9 cellular contexts compared by ENCODE assay signal in the genomic region with DNA sequence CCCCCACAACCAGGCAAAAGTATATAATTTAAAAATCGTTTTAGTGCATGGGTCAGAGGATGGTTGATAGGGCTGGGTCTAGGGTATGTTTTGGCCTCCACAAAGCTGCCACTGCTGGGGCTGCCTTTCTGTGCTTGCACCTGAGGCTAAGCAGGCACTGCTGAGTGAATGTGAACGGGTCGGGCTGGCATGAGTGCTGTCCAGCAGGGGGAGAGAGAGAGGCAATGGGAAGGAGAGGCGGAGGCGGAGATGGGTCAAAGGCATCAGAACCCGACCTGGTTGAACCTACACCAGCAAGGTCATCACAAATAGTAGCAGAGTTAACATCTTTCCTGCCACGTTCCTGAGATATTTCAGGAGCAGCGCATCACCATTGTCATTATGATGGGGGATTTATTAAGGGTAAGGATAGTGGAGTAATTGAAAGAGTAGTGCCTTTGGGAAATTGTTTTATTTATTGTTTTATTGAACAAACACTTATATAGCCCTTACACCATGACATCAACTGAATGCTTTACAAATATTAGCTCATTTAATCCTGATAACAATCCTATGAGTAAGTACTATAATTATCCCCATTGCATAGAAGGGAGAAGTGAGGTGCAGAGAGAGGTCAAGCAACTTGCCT. TPM values are rescaled to one million over a fixed set of nuclear protein-coding genes. Genes with fewer than 3 reads are reported as not detected.
DNase-seq lines count a peak whose midpoint lies in the region; ATAC-seq and TF ChIP-seq lines count a peak whose summit lies in the region.
"Had no signal": no experiment of that assay in that cellular context is flagged by ENCODE, and none has a peak within 500 bp of the region (broad histone marks: within the 10 kb centered on the region; RNA-seq: fewer than 3 reads in every experiment).

No MANE protein-coding gene starts in this region.

- peak; percentile 41 for TF ChIP-seq RAD21 in Ishikawa (IDR thresholded peaks at IDR 0.05; ENCODE audit: low read depth)

- H3K36me3 Mint-ChIP-seq in activated CD4-positive, alpha-beta T cell treated with anti-CD3 and anti-CD28 coated beads for 36 hours (ENCODE audit: low read depth) = no peaks in the 10 kb centered on the region

- CTCF ChIA-PET in activated CD4-positive, alpha-beta T cell treated with anti-CD3 and anti-CD28 coated beads for 36 hours (lab: Charles Lee) = interaction anchor here (0.8 to 1.2 kb wide), 2 partner anchors 10 to 302 kb away, joined by 3 to 4 read pairs; no protein-coding TSS in a partner anchor

- H3K4me3 Mint-ChIP-seq in activated CD4-positive, alpha-beta T cell treated with anti-CD3 and anti-CD28 coated beads for 36 hours = no peak overlapping the region

- ATAC-seq in activated CD4-positive, alpha-beta T cell treated with anti-CD3 and anti-CD28 coated beads for 36 hours = no peak
- ATAC-seq in GM21423 (IDR thresholded peaks at IDR 0.05; ENCODE audit: unreplicated experiment) = no peak
- no peak for ATAC-seq in HG03135 (IDR thresholded peaks at IDR 0.05; ENCODE audit: unreplicated experiment)

- TF ChIP-seq EP300 in Ishikawa (IDR thresholded peaks at IDR 0.05; ENCODE audit: borderline replicate concordance) = no peak

- peak; percentile 53 for DNase-seq in activated CD4-positive, alpha-beta T cell treated with anti-CD3 and anti-CD28 coated beads for 36 hours
- DNase-seq in activated CD4-positive, alpha-beta T cell treated with anti-CD3 and anti-CD28 coated beads, Interleukin-2, amount 50 U/mL, for 1 hour = no peak
- DNase-seq in SW480 (ENCODE audit: low spot score) (peak; percentile 30), left kidney (ENCODE audit: low read depth, low spot score) (peak; percentile 58), RKO (ENCODE audit: low spot score) (no peak)

- POLR2A ChIA-PET in activated CD4-positive, alpha-beta T cell treated with anti-CD3 and anti-CD28 coated beads for 36 hours (lab: Charles Lee) = no interaction called here

- H3K9me3 Mint-ChIP-seq in activated CD4-positive, alpha-beta T cell treated with anti-CD3 and anti-CD28 coated beads for 36 hours (ENCODE audit: low read depth) = no peaks in the 10 kb centered on the region

- no peaks in the 10 kb centered on the region for H3K4me1 Mint-ChIP-seq in activated CD4-positive, alpha-beta T cell treated with anti-CD3 and anti-CD28 coated beads for 36 hours

- intact Hi-C loops in activated CD4-positive, alpha-beta T cell treated with anti-CD3 and anti-CD28 coated beads for 36 hours (cut with DNase I, micrococcal nuclease) = loop anchor here (10.0 kb wide), 1 partner anchor 400 kb away; no protein-coding TSS in a partner anchor

- no peak overlapping the region for H3K27ac Mint-ChIP-seq in activated CD4-positive, alpha-beta T cell treated with anti-CD3 and anti-CD28 coated beads for 36 hours

- H3K27me3 Mint-ChIP-seq in activated CD4-positive, alpha-beta T cell treated with anti-CD3 and anti-CD28 coated beads for 36 hours = peaks cover 24% of the 10 kb centered on the region

TF ChIP-seq in Ishikawa, 13 proteins besides CTCF, POLR2A, EP300 and RAD21:
- no peak for TF ChIP-seq TAF1 (IDR thresholded peaks at IDR 0.05; ENCODE audit: low read depth)
- TF ChIP-seq, protein P1, sequence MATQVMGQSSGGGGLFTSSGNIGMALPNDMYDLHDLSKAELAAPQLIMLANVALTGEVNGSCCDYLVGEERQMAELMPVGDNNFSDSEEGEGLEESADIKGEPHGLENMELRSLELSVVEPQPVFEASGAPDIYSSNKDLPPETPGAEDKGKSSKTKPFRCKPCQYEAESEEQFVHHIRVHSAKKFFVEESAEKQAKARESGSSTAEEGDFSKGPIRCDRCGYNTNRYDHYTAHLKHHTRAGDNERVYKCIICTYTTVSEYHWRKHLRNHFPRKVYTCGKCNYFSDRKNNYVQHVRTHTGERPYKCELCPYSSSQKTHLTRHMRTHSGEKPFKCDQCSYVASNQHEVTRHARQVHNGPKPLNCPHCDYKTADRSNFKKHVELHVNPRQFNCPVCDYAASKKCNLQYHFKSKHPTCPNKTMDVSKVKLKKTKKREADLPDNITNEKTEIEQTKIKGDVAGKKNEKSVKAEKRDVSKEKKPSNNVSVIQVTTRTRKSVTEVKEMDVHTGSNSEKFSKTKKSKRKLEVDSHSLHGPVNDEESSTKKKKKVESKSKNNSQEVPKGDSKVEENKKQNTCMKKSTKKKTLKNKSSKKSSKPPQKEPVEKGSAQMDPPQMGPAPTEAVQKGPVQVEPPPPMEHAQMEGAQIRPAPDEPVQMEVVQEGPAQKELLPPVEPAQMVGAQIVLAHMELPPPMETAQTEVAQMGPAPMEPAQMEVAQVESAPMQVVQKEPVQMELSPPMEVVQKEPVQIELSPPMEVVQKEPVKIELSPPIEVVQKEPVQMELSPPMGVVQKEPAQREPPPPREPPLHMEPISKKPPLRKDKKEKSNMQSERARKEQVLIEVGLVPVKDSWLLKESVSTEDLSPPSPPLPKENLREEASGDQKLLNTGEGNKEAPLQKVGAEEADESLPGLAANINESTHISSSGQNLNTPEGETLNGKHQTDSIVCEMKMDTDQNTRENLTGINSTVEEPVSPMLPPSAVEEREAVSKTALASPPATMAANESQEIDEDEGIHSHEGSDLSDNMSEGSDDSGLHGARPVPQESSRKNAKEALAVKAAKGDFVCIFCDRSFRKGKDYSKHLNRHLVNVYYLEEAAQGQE (IDR thresholded peaks at IDR 0.05; ENCODE audit: low read depth) = peak; percentile 30; the same call in 1 of the 2 replicates

RNA-seq across cellular contexts. Expression of a gene that starts 5.8 kb away (rescaled TPM):
- total RNA-seq in activated CD4-positive, alpha-beta T cell treated with anti-CD3 and anti-CD28 coated beads for 36 hours = not detected
- total RNA-seq: activated CD8-positive, alpha-beta memory T cell treated with anti-CD3 and anti-CD28 coated beads for 36 hours had no signal

Comparison
In these comparisons a context has a peak if more than half of its experiments do, and no peak if none do; other contexts are left out.
1. DNase-seq: peak in activated CD4-positive, alpha-beta T cell treated with anti-CD3 and anti-CD28 coated beads for 36 hours (single experiment), SW480 (single experiment) and left kidney (single experiment); none in activated CD4-positive, alpha-beta T cell treated with anti-CD3 and anti-CD28 coated beads, Interleukin-2, amount 50 U/mL, for 1 hour (single experiment) and RKO (single experiment).